12 cellular contexts compared by ENCODE assay signal in the genomic region with DNA sequence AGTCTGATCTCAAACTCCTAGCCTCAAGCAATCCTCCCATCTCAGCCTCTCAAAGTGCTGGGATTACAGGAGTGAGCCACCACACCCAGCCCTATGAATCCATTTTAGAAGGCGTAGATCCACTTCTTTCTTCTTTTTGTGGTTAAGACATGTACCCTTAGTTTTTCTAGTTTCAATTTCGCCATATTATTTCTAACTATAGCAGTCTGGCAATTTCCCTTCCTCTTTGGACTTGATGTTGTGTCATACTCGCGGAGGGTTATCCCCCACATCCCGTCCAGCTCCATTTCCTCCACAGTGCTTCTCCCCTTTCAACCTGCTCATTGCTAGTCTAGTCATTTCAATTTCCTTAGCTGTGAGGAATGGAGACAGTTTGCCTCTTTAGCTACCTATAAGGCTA. TPM values are rescaled to one million over a fixed set of nuclear protein-coding genes. Genes with fewer than 3 reads are reported as not detected.
A peak's percentile ranks its signal among the peaks of the same experiment; 100 is the strongest.
DNase-seq lines count a peak whose midpoint lies in the region; ATAC-seq and TF ChIP-seq lines count a peak whose summit lies in the region.
"Had no signal": no experiment of that assay in that cellular context is flagged by ENCODE, and none has a peak within 500 bp of the region (broad histone marks: within the 10 kb centered on the region; RNA-seq: fewer than 3 reads in every experiment).

No MANE protein-coding gene starts in this region.

- no peak overlapping the region for H3K27ac Mint-ChIP-seq in CD4-positive, alpha-beta memory T cell

- no peaks in the 10 kb centered on the region for H3K9me3 ChIP-seq in trophoblast cell (ENCODE audit: insufficient read depth, low read depth, low read length)
- H3K9me3 ChIP-seq in CD4-positive, alpha-beta memory T cell (ENCODE audit: control insufficient read depth in 1 of 2, low read length in 2 of 2) = no peaks in the 10 kb centered on the region

- H3K79me1 ChIP-seq in trophoblast cell (ENCODE audit: low read length) = peaks cover 12% of the 10 kb centered on the region

- intact Hi-C loops in CD4-positive, alpha-beta memory T cell (cut with micrococcal nuclease) = no loop called here

- no peak overlapping the region for H4K8ac ChIP-seq in trophoblast cell (ENCODE audit: low read depth, low read length)

- H4K91ac ChIP-seq in trophoblast cell (ENCODE audit: low read depth, low read length) = no peak overlapping the region

- no peak overlapping the region for H2AK5ac ChIP-seq in trophoblast cell (ENCODE audit: low read length)

- peaks cover 4 to 11% of the 10 kb centered on the region in 2 experiments for H3K4me1 ChIP-seq in trophoblast cell (ENCODE audit: control insufficient read depth in 1 of 2, insufficient read depth in 2 of 2, low read length in 2 of 2)
- peaks cover 11% of the 10 kb centered on the region for H3K4me1 ChIP-seq in CD4-positive, alpha-beta memory T cell (ENCODE audit: insufficient read depth, low read length)

- POLR2A ChIA-PET in CD4-positive, alpha-beta memory T cell (lab: Charles Lee; ENCODE audit: partially characterized antibody) = no interaction called here

- DNase-seq in GM19238 (ENCODE audit: insufficient read length, low spot score) (peak; percentile 16), NB4 (ENCODE audit: low read depth) (peak; percentile 95), trophoblast cell (no peak), SW 1271 (lab: John Stamatoyannopoulos, UW) (no peak), NCI-H524 treated with DMSO at 0.1 percent for 48 hours (lab: John Stamatoyannopoulos, UW) (no peak)
- DNase-seq in CD4-positive, alpha-beta memory T cell = no peak
- no peak for DNase-seq in stimulated activated CD4-positive, alpha-beta T cell treated with anti-CD3 and anti-CD28 coated beads, Interleukin-12 subunit alpha, Interleukin-12 subunit beta, amount 100 ng/mL, for 4 hours
- DNase-seq: activated naive CD4-positive, alpha-beta T cell treated with Interleukin-2 at 50 U/mL for 16 hours; DND-41; mesenchymal stem cell; NCI-H187 treated with DMSO at 0.1 percent for 48 hours had no signal

- CTCF ChIA-PET in CD4-positive, alpha-beta memory T cell (lab: Charles Lee; ENCODE audit: partially characterized antibody) = no interaction called here

- H3K4me2 ChIP-seq in trophoblast cell (ENCODE audit: low read length) = no peak overlapping the region

- no peak for TF ChIP-seq POLR2A in NB4 (IDR thresholded peaks at IDR 0.05; ENCODE audit: extremely low read depth, insufficient read length)

- H3K4ac ChIP-seq in trophoblast cell (ENCODE audit: low read depth, low read length) = no peak overlapping the region

- no peaks in the 10 kb centered on the region for H3K27me3 ChIP-seq in trophoblast cell (ENCODE audit: insufficient read depth, low read length)
- no peaks in the 10 kb centered on the region for H3K27me3 ChIP-seq in CD4-positive, alpha-beta memory T cell (ENCODE audit: insufficient read depth, low read length)

- H3K23ac ChIP-seq in trophoblast cell (ENCODE audit: low read length) = no peak overlapping the region

- peaks cover 4 to 9% of the 10 kb centered on the region in 2 donors for H3K27me3 Mint-ChIP-seq in CD4-positive, alpha-beta memory T cell

- peak overlapping the region; percentile 24 for H2BK12ac ChIP-seq in trophoblast cell (ENCODE audit: low read length)

- no peak overlapping the region for H3K9ac ChIP-seq in trophoblast cell (ENCODE audit: low read length)

- H4K12ac ChIP-seq in trophoblast cell (ENCODE audit: low read depth, low read length) = no peak overlapping the region

- WGBS in trophoblast cell (ENCODE audit: extremely low coverage, insufficient coverage, insufficient read length) = no CpG with 5 or more reads among the region's 5 CpGs

- peak; percentile 43 for ATAC-seq in HG02870 (IDR thresholded peaks at IDR 0.05; ENCODE audit: unreplicated experiment)

- no peak overlapping the region for H3K18ac ChIP-seq in trophoblast cell (ENCODE audit: low read length)

- peak overlapping the region in 1 of 8 donors; percentile 27 for H3K4me3 Mint-ChIP-seq in CD4-positive, alpha-beta memory T cell

- H3K9me3 Mint-ChIP-seq in CD4-positive, alpha-beta memory T cell = no peaks in the 10 kb centered on the region

- no peak overlapping the region for H3K14ac ChIP-seq in trophoblast cell (ENCODE audit: low read length)

- H2AFZ ChIP-seq in trophoblast cell (ENCODE audit: insufficient read depth, low read length, poor library complexity) = no peak overlapping the region

- H2BK5ac ChIP-seq in trophoblast cell (ENCODE audit: low read depth, low read length, poor library complexity) = no peak overlapping the region

- TF ChIP-seq CTCF in NB4 (IDR thresholded peaks at IDR 0.05; ENCODE audit: low read depth, low read length) = no peak

- no peaks in the 10 kb centered on the region for H3K36me3 ChIP-seq in trophoblast cell (ENCODE audit: control insufficient read depth in 1 of 2, insufficient read depth in 2 of 2, low read length in 2 of 2)
- H3K36me3 ChIP-seq in CD4-positive, alpha-beta memory T cell (ENCODE audit: insufficient read depth, low read length) = no peaks in the 10 kb centered on the region

- no peak overlapping the region for H2BK120ac ChIP-seq in trophoblast cell (ENCODE audit: insufficient read depth, low read length, poor library complexity)

- peaks cover 12 to 14% (median 13%) of the 10 kb centered on the region in 4 donors for H3K4me1 Mint-ChIP-seq in CD4-positive, alpha-beta memory T cell

- H3K4me3 ChIP-seq in NB4 (ENCODE audit: low read depth, low read length) (no peak overlapping the region), trophoblast cell (ENCODE audit: low read depth, low read length) (no peak overlapping the region)
- H3K4me3 ChIP-seq in CD4-positive, alpha-beta memory T cell (ENCODE audit: low read length in 2 of 2) = no peak overlapping the region

- H3K79me2 ChIP-seq in trophoblast cell (ENCODE audit: control insufficient read depth, insufficient read depth, low read length, poor library complexity) = peaks cover 5% of the 10 kb centered on the region

- peaks cover 0 to 6% of the 10 kb centered on the region in 2 donors for H3K36me3 Mint-ChIP-seq in CD4-positive, alpha-beta memory T cell

- no peak overlapping the region for H3K27ac ChIP-seq in trophoblast cell (ENCODE audit: low read depth, low read length)
- H3K27ac ChIP-seq in CD4-positive, alpha-beta memory T cell (ENCODE audit: low read depth, low read length) = no peak overlapping the region

RNA-seq across cellular contexts. Expression of a gene that starts 5.2 kb away (rescaled TPM):
- polyA plus RNA-seq in trophoblast cell (2013) = 33.4 and 34.4 TPM in 2 replicates
- 10 to 100 TPM; 56.8 to 63.2 TPM for total RNA-seq in CD4-positive, alpha-beta memory T cell
- 10 to 100 TPM; 70.1 to 72.7 TPM for polyA plus RNA-seq in CD4-positive, alpha-beta memory T cell

Comparison
In these comparisons a context has a peak if more than half of its experiments do, and no peak if none do; other contexts are left out.
1. DNase-seq: peak in GM19238 (single experiment) and NB4 (single experiment); none in trophoblast cell (0 of 2), CD4-positive, alpha-beta memory T cell (0 of 5), SW 1271 (0 of 2), NCI-H524 treated with DMSO at 0.1 percent for 48 hours (single experiment) and stimulated activated CD4-positive, alpha-beta T cell treated with anti-CD3 and anti-CD28 coated beads, Interleukin-12 subunit alpha, Interleukin-12 subunit beta, amount 100 ng/mL, for 4 hours (single experiment).